ENCODE assay signal across 8 cellular contexts in genomic region chr19:12681074-12681987, GRCh38. TPM values are rescaled to one million over a fixed set of nuclear protein-coding genes. Genes with fewer than 3 reads are reported as not detected.
DNase-seq lines count a peak whose midpoint lies in the region; ATAC-seq and TF ChIP-seq lines count a peak whose summit lies in the region.

DHPS (minus strand) TSS chr19:12681880; CDS start chr19:12681766, 114 bp downstream.

- peak; percentile 69 for ATAC-seq in HG02763 (IDR thresholded peaks at IDR 0.05; ENCODE audit: unreplicated experiment)

- H3K79me2 ChIP-seq in trophoblast cell (ENCODE audit: control insufficient read depth, insufficient read depth, low read length, poor library complexity) = peaks cover 3% of the 10 kb centered on the region

- H3K4me2 ChIP-seq in trophoblast cell (ENCODE audit: low read length) = peak within 1 kb of the TSS; percentile 82

- H2AFZ ChIP-seq in trophoblast cell (ENCODE audit: insufficient read depth, low read length, poor library complexity) = peak within 1 kb of the TSS; percentile 97

- DNase-seq in GM12865 (ENCODE audit: low read depth) = peak; percentile 99
- peak; percentile 99 for DNase-seq in NCI-H1436 (lab: John Stamatoyannopoulos, UW)
- DNase-seq in T follicular helper cell (ENCODE audit: low read depth) = peak; percentile 88
- DNase-seq in adipocyte (ENCODE audit: low read depth) = peak; percentile 99
- DNase-seq in cardiac septum (ENCODE audit: low spot score) = peak; percentile 95
- peak; percentile 96 to 98 for DNase-seq in trophoblast cell
- DNase-seq in transverse colon = peak; percentile 95

- H3K4me3 ChIP-seq in GM12865 (ENCODE audit: low read depth, low read length) (peak within 1 kb of the TSS; percentile 89), adipocyte (ENCODE audit: low read length) (peak within 1 kb of the TSS; percentile 94), trophoblast cell (ENCODE audit: low read depth, low read length) (peak within 1 kb of the TSS; percentile 94), transverse colon (peak within 1 kb of the TSS; percentile 64 to 91 (median 75))

- peak within 1 kb of the TSS; percentile 99 for H4K12ac ChIP-seq in trophoblast cell (ENCODE audit: low read depth, low read length)

- H3K9me3 ChIP-seq in adipocyte (ENCODE audit: control insufficient read depth, low read length) (no peaks in the 10 kb centered on the region), trophoblast cell (ENCODE audit: insufficient read depth, low read depth, low read length) (peaks cover 2% of the 10 kb centered on the region), transverse colon (no peaks in the 10 kb centered on the region)

- peak within 1 kb of the TSS; percentile 98 for H2BK5ac ChIP-seq in trophoblast cell (ENCODE audit: low read depth, low read length, poor library complexity)

- in situ Hi-C loops in transverse colon (cut with MboI; ENCODE audit: low pct_ligation_motif_present in 1 of 4, low pct_unique_long_range_greater_than_20kb in 1 of 4, low sequenced_read_pairs in 3 of 4) = no loop called here

- WGBS in trophoblast cell (ENCODE audit: extremely low coverage, insufficient coverage, insufficient read length) = no CpG with 5 or more reads among the region's 68 CpGs
- 1% methylated on average over 14 to 68 of the region's 68 CpGs for WGBS in transverse colon (ENCODE audit: low coverage in 1 of 2), 2 donors

- H3K36me3 ChIP-seq in adipocyte (ENCODE audit: control insufficient read depth, insufficient read depth, low read length, severe bottlenecking) = peaks cover 26% of the 10 kb centered on the region
- H3K36me3 ChIP-seq in trophoblast cell (ENCODE audit: control insufficient read depth in 1 of 2, insufficient read depth in 2 of 2, low read length in 2 of 2) = peaks cover 29 to 31% of the 10 kb centered on the region in 2 experiments
- H3K36me3 ChIP-seq in transverse colon = peaks cover 0 to 26% (median 9%) of the 10 kb centered on the region in 4 donors

- H3K79me1 ChIP-seq in trophoblast cell (ENCODE audit: low read length) = peaks cover 4% of the 10 kb centered on the region

- H3K4ac ChIP-seq in trophoblast cell (ENCODE audit: low read depth, low read length) = peak within 1 kb of the TSS; percentile 78

- no peaks in the 10 kb centered on the region for H3K27me3 ChIP-seq in adipocyte (replicated peaks; ENCODE audit: control insufficient read depth, insufficient read depth, low read length)
- no peaks in the 10 kb centered on the region for H3K27me3 ChIP-seq in trophoblast cell (ENCODE audit: insufficient read depth, low read length)
- no peaks in the 10 kb centered on the region for H3K27me3 ChIP-seq in transverse colon

- H4K8ac ChIP-seq in trophoblast cell (ENCODE audit: low read depth, low read length) = peak within 1 kb of the TSS; percentile 100

- intact Hi-C loops in cardiac septum (cut with DNase I) = loop anchor here (1.0 to 5.0 kb wide), 2 partner anchors 12 to 121 kb away; partner anchors contain the start of genes PRDX2 and THSD8
- intact Hi-C loops in transverse colon (cut with DNase I; ENCODE audit: low total_unique reads) = no loop called here

- peak within 1 kb of the TSS; percentile 98 for H4K91ac ChIP-seq in trophoblast cell (ENCODE audit: low read depth, low read length)

- H3K18ac ChIP-seq in trophoblast cell (ENCODE audit: low read length) = peak within 1 kb of the TSS; percentile 97

- H3K4me1 ChIP-seq in adipocyte (ENCODE audit: control insufficient read depth, insufficient read depth, low read length) = no peaks in the 10 kb centered on the region
- H3K4me1 ChIP-seq in trophoblast cell (ENCODE audit: control insufficient read depth in 1 of 2, insufficient read depth in 2 of 2, low read length in 2 of 2) = no peaks in the 10 kb centered on the region
- H3K4me1 ChIP-seq in transverse colon = peaks cover 7 to 17% (median 10%) of the 10 kb centered on the region in 4 donors

- peak; percentile 85 for TF ChIP-seq POLR2A in transverse colon (IDR thresholded peaks at IDR 0.05)

- H3K27ac ChIP-seq in trophoblast cell (ENCODE audit: low read depth, low read length) (peak within 1 kb of the TSS; percentile 96), transverse colon (peak within 1 kb of the TSS; percentile 96 to 99 (median 98))

- no peak within 1 kb of the TSS for H3K23ac ChIP-seq in trophoblast cell (ENCODE audit: low read length)

- H2AK5ac ChIP-seq in trophoblast cell (ENCODE audit: low read length) = peak within 1 kb of the TSS; percentile 67

- H3K9ac ChIP-seq in adipocyte (ENCODE audit: low read length) (peak within 1 kb of the TSS; percentile 96), trophoblast cell (ENCODE audit: low read length) (peak within 1 kb of the TSS; percentile 99)

- TF ChIP-seq CTCF in GM12865 (IDR thresholded peaks at IDR 0.05; ENCODE audit: insufficient read depth, low read depth, low read length, missing control alignments) = no peak
- TF ChIP-seq CTCF in transverse colon (IDR thresholded peaks at IDR 0.05) = no peak

- H2BK120ac ChIP-seq in trophoblast cell (ENCODE audit: insufficient read depth, low read length, poor library complexity) = peak within 1 kb of the TSS; percentile 97

- H2BK12ac ChIP-seq in trophoblast cell (ENCODE audit: low read length) = peak within 1 kb of the TSS; percentile 4

- TF ChIP-seq EP300 in transverse colon (IDR thresholded peaks at IDR 0.05; ENCODE audit: low read depth) = no peak

- peak within 1 kb of the TSS; percentile 90 for H3K14ac ChIP-seq in trophoblast cell (ENCODE audit: low read length)

RNA-seq across cellular contexts. Expression of gene DHPS, which starts in this region (rescaled TPM):
- 49.0 TPM for total RNA-seq in cardiac septum
- 53.8 and 54.8 TPM in 2 replicates for polyA plus RNA-seq in trophoblast cell (2013)
- total RNA-seq in transverse colon = 100 to 1,000 TPM; 117 to 139 (median 128) TPM

Comparison
In these comparisons a context has a peak if more than half of its experiments do, and no peak if none do; other contexts are left out.
1. Peak in every context shown above with its lines: DNase-seq, ATAC-seq, H3K4me3 ChIP-seq and H3K27ac ChIP-seq.